Comparison of ENCODE assay signal across 13 cellular contexts in the genomic region with DNA sequence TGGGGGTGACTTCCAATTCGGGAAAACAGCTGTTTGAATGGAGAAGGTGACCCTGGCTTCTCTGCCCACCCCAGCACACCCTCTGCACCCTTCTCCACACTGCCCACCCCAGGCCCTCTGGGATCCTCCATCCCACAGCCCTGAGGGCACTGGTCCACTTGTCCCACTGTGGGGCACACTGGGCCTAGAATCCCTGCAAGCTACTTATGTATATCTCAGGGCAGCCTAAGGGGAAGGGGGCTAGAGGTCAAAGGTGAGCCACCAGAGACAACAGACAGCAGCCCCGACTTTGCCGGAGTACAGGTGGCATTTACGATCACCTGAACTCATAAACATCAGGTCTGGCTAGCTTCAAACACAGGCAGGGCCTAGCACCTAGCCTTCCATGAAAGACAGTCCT. TPM values are rescaled to one million over a fixed set of nuclear protein-coding genes. Genes with fewer than 3 reads are reported as not detected.
A peak's percentile ranks its signal among the peaks of the same experiment; 100 is the strongest.
DNase-seq lines count a peak whose midpoint lies in the region; ATAC-seq and TF ChIP-seq lines count a peak whose summit lies in the region.
"Had no signal": no experiment of that assay in that cellular context is flagged by ENCODE, and none has a peak within 500 bp of the region (broad histone marks: within the 10 kb centered on the region; RNA-seq: fewer than 3 reads in every experiment).

No MANE protein-coding gene starts in this region.

- no peak for DNase-seq in T-helper 2 cell treated with Interferon-gamma antibody and Interleukin-4, amounts not matched to agents 5 μg/mL and 100 μg/mL, for 36 hours (ENCODE audit: low spot score)
- DNase-seq in T-helper 2 cell: no peak
- DNase-seq in T-helper 17 cell: no peak
- no peak for DNase-seq in smooth muscle cell (lab: John Stamatoyannopoulos, UW; ENCODE audit: unreplicated experiment)
- no peak for DNase-seq in HuH-7.5 (ENCODE audit: low spot score)
- DNase-seq in AG08396 (ENCODE audit: low spot score): no peak
- DNase-seq: 8988T; activated CD8-positive, alpha-beta T cell treated with anti-CD3 and anti-CD28 coated beads, Interleukin-2, amount 10 ng/mL, durations not matched to agents 7 days and 5 days had no signal

- H3K36me3 ChIP-seq in iPS-18a (ENCODE audit: control insufficient read depth, low read depth, low read length) (no peaks in the 10 kb centered on the region), smooth muscle cell (ENCODE audit: low read depth) (no peaks in the 10 kb centered on the region)

- H3F3A ChIP-seq in smooth muscle cell (ENCODE audit: low read depth): no peaks in the 10 kb centered on the region

- peaks cover 39% of the 10 kb centered on the region for H3K27me3 ChIP-seq in iPS-18a (ENCODE audit: control insufficient read depth, insufficient read depth, low read length)
- peaks cover 49% of the 10 kb centered on the region for H3K27me3 ChIP-seq in smooth muscle cell (ENCODE audit: low read depth)

- no peaks in the 10 kb centered on the region for H4K20me1 ChIP-seq in smooth muscle cell (ENCODE audit: low read depth)

- peak overlapping the region; percentile 26 for H3K4me3 ChIP-seq in iPS-18a (ENCODE audit: low read length)
- H3K4me3 ChIP-seq in smooth muscle cell: peak overlapping the region; percentile 59
- H3K4me3 ChIP-seq: lung, SK-N-MC had no signal

- no peak overlapping the region for H3K27ac Mint-ChIP-seq in T-helper 2 cell treated with Interferon-gamma antibody and Interleukin-4, amounts not matched to agents 5 μg/mL and 100 μg/mL, for 36 hours
- H3K27ac Mint-ChIP-seq in T-helper 17 cell: no peak overlapping the region
- H3K27ac Mint-ChIP-seq: activated CD8-positive, alpha-beta T cell treated with anti-CD3 and anti-CD28 coated beads, Interleukin-2, amount 10 ng/mL, durations not matched to agents 7 days and 5 days had no signal

- H3K9me3 ChIP-seq in T-helper 17 cell (ENCODE audit: control insufficient read depth, low read length, poor library complexity, severe bottlenecking): no peaks in the 10 kb centered on the region
- no peaks in the 10 kb centered on the region for H3K9me3 ChIP-seq in iPS-18a (ENCODE audit: control insufficient read depth, low read depth, low read length)
- no peaks in the 10 kb centered on the region for H3K9me3 ChIP-seq in smooth muscle cell (replicated peaks; ENCODE audit: low read depth)

- H3K4me1 Mint-ChIP-seq in T-helper 2 cell treated with Interferon-gamma antibody and Interleukin-4, amounts not matched to agents 5 μg/mL and 100 μg/mL, for 36 hours (ENCODE audit: low read depth): no peaks in the 10 kb centered on the region
- peaks cover 2% of the 10 kb centered on the region for H3K4me1 Mint-ChIP-seq in T-helper 17 cell

- ATAC-seq in T-helper 17 cell (no peak), HG02885 (IDR thresholded peaks at IDR 0.05; ENCODE audit: poor library complexity, unreplicated experiment) (no peak)

- H3K9ac ChIP-seq in iPS-18a (ENCODE audit: low read length) (no peak overlapping the region), smooth muscle cell (ENCODE audit: low read depth) (no peak overlapping the region)

- H3K27ac ChIP-seq in iPS-18a (ENCODE audit: low read length) (no peak overlapping the region), smooth muscle cell (ENCODE audit: low read depth) (no peak overlapping the region)
- H3K27ac ChIP-seq: SK-N-MC had no signal

- H3K4me2 ChIP-seq in smooth muscle cell: peak overlapping the region; percentile 95

- TF ChIP-seq CTCF in smooth muscle cell (IDR thresholded peaks at IDR 0.05; ENCODE audit: borderline replicate concordance, insufficient read depth, poor library complexity, severe bottlenecking): no peak

- no peaks in the 10 kb centered on the region for H3K79me2 ChIP-seq in smooth muscle cell (ENCODE audit: low read depth)

- no peaks in the 10 kb centered on the region for H3K9me3 Mint-ChIP-seq in T-helper 2 cell treated with Interferon-gamma antibody and Interleukin-4, amounts not matched to agents 5 μg/mL and 100 μg/mL, for 36 hours

- peaks cover 70% of the 10 kb centered on the region for H3K27me3 Mint-ChIP-seq in T-helper 2 cell treated with Interferon-gamma antibody and Interleukin-4, amounts not matched to agents 5 μg/mL and 100 μg/mL, for 36 hours (ENCODE audit: low read depth)
- H3K27me3 Mint-ChIP-seq in T-helper 17 cell: peaks cover 82% of the 10 kb centered on the region

- H3K4me3 Mint-ChIP-seq in T-helper 2 cell treated with Interferon-gamma antibody and Interleukin-4, amounts not matched to agents 5 μg/mL and 100 μg/mL, for 36 hours: peak overlapping the region; percentile 56
- peak overlapping the region; percentile 74 for H3K4me3 Mint-ChIP-seq in T-helper 17 cell

- H2AFZ ChIP-seq in smooth muscle cell (ENCODE audit: low read depth): no peak overlapping the region

- peaks cover 3% of the 10 kb centered on the region for H3K36me3 Mint-ChIP-seq in T-helper 2 cell treated with Interferon-gamma antibody and Interleukin-4, amounts not matched to agents 5 μg/mL and 100 μg/mL, for 36 hours (ENCODE audit: low read depth)
- peaks cover 8% of the 10 kb centered on the region for H3K36me3 Mint-ChIP-seq in T-helper 17 cell (ENCODE audit: low read depth)

- 71% methylated on average over 4 of the region's 4 CpGs for WGBS in smooth muscle cell (ENCODE audit: low lambda C conversion rate)

- no peaks in the 10 kb centered on the region for H3K4me1 ChIP-seq in iPS-18a (ENCODE audit: control insufficient read depth, low read depth, low read length)
- H3K4me1 ChIP-seq in smooth muscle cell (ENCODE audit: low read depth): peaks cover 8% of the 10 kb centered on the region

RNA-seq across cellular contexts. Expression of a gene that starts 0.7 kb away (rescaled TPM):
- total RNA-seq in T-helper 17 cell (under 1 TPM in 1 of 2 donors, not detected in 1; 0.10 TPM), smooth muscle cell (5.0 and 6.7 TPM in 2 replicates)
- polyA plus RNA-seq in smooth muscle cell: 1.4 and 2.2 TPM in 2 replicates
- total RNA-seq: G401 had no signal
